Comparison of ENCODE assay signal across 8 cellular contexts in genomic region chr2:49616800-49617199, GRCh38.
DNase-seq lines count a peak whose midpoint lies in the region; ATAC-seq, FAIRE-seq and TF ChIP-seq lines count a peak whose summit lies in the region.

No MANE protein-coding gene starts in this region.

- H3K4me3 ChIP-seq in kidney (ENCODE audit: low read length in 2 of 2) = no peak overlapping the region

- peak; percentile 47 for TF ChIP-seq CTCF in GM12873 (IDR thresholded peaks at IDR 0.05; ENCODE audit: insufficient read depth, low read depth, low read length, missing control alignments)
- TF ChIP-seq CTCF in LNCAP (IDR thresholded peaks at IDR 0.05) = peak; percentile 48; the same call in 1 of the 2 replicates
- TF ChIP-seq CTCF in kidney (IDR thresholded peaks at IDR 0.05; ENCODE audit: borderline replicate concordance, extremely low read depth, insufficient read depth) = peak; percentile 35

- H3K36me3 ChIP-seq in kidney (ENCODE audit: control insufficient read depth in 1 of 2, insufficient read depth in 2 of 2, low read length in 2 of 2) = no peaks in the 10 kb centered on the region

- DNase-seq in SK-MEL-5 (ENCODE audit: low read depth, low spot score) (peak; percentile 79), kidney (no peak), NCI-H226 (no peak)

- no peak overlapping the region for H3K9ac ChIP-seq in kidney (ENCODE audit: low read length in 2 of 2)

- H3K9me3 ChIP-seq in kidney (ENCODE audit: control insufficient read depth in 1 of 2, low read length in 2 of 2) = no peaks in the 10 kb centered on the region

- in situ Hi-C loops in SK-MEL-5 (cut with HindIII; ENCODE audit: low pct_unique_long_range_greater_than_20kb, low sequenced_read_pairs) = no loop called here

- H3K27ac ChIP-seq in kidney (ENCODE audit: low read depth in 2 of 2, low read length in 2 of 2) = no peak overlapping the region

- no peak for FAIRE-seq in kidney (lab: Jason Lieb, UNC)

- ATAC-seq in HG02763 (IDR thresholded peaks at IDR 0.05; ENCODE audit: unreplicated experiment) (no peak), GM18861 (IDR thresholded peaks at IDR 0.05; ENCODE audit: unreplicated experiment) (no peak), HG02798 (IDR thresholded peaks at IDR 0.05; ENCODE audit: poor library complexity, unreplicated experiment) (no peak)

- intact Hi-C loops in kidney (cut with DNase I) = no loop called here

- H3K4me1 ChIP-seq in kidney (ENCODE audit: control insufficient read depth in 1 of 2, insufficient read depth in 1 of 2, low read depth in 1 of 2, low read length in 2 of 2) = no peaks in the 10 kb centered on the region
